ENCODE assay signal across 9 cellular contexts in genomic region chr9:26710008-26710407, GRCh38.
"Had no signal": no experiment of that assay in that cellular context is flagged by ENCODE, and none has a peak within 500 bp of the region (broad histone marks: within the 10 kb centered on the region; RNA-seq: fewer than 3 reads in every experiment).

No MANE protein-coding gene starts in this region.

- H3K4me3 Mint-ChIP-seq: HFFc6 had no signal

- H3K27ac Mint-ChIP-seq: HFFc6 had no signal

- H3K4me3 ChIP-seq: HAP-1, K562 had no signal

- H3K9me3 Mint-ChIP-seq: HFFc6 had no signal

- H3K36me3 ChIP-seq: HAP-1 had no signal

- H3K9me3 ChIP-seq: HAP-1 had no signal

- ATAC-seq: HCT116, K562 had no signal

- DNase-seq: GOT3, H7, HFFc6, IMR-90, KG1 had no signal

- H3K27ac ChIP-seq: HL-60 had no signal
